21 cellular contexts compared by ENCODE assay signal in the genomic region with DNA sequence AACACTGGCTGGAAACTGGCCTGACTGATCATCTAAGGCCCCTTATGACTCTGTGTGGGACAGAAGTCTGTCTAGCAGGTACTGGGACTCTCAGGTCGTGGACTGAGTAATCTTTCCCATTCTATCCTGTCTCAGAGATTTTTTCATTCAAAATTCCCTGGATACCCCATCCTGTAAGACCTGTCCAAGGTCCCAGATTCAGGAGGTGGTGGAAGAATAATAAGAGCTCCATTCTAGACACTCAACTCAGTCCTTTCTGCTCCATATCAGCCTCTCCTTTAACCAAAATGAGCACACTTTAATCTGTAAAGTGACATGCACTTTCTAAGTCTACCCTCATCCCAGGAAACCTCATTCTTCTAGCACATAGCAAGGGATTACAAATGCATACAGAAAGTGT.
DNase-seq lines count a peak whose midpoint lies in the region; ATAC-seq and TF ChIP-seq lines count a peak whose summit lies in the region.
"Had no signal": no experiment of that assay in that cellular context is flagged by ENCODE, and none has a peak within 500 bp of the region (broad histone marks: within the 10 kb centered on the region; RNA-seq: fewer than 3 reads in every experiment).

No MANE protein-coding gene starts in this region.

- TF ChIP-seq CTCF in MCF 10A (IDR thresholded peaks at IDR 0.05; ENCODE audit: unreplicated experiment) (no peak), breast epithelium (IDR thresholded peaks at IDR 0.05) (no peak)

- POLR2A ChIA-PET in MCF 10A (lab: Yijun Ruan, JAX), result interaction anchor here (2.1 kb wide), 1 partner anchor 151 kb away, joined by 6 read pairs; a partner anchor contains a TSS

- H3K27me3 Mint-ChIP-seq in MCF 10A (ENCODE audit: insufficient read depth, unreplicated experiment), result no peaks in the 10 kb centered on the region
- no peaks in the 10 kb centered on the region for H3K27me3 Mint-ChIP-seq in T-helper 17 cell
- H3K27me3 Mint-ChIP-seq: B cell; CD4-positive, alpha-beta T cell; CD8-positive, alpha-beta memory T cell had no signal

- ATAC-seq in T-helper 17 cell (no peak), GM19328 (IDR thresholded peaks at IDR 0.05; ENCODE audit: unreplicated experiment) (no peak)
- ATAC-seq: GM12878, GM23338, HCT116 had no signal

- H3K9me3 Mint-ChIP-seq in MCF 10A (ENCODE audit: unreplicated experiment), result no peaks in the 10 kb centered on the region
- H3K9me3 Mint-ChIP-seq: CD4-positive, alpha-beta T cell; CD8-positive, alpha-beta memory T cell; GM23338; H9; HFFc6 had no signal

- H3K27ac ChIP-seq in breast epithelium, result no peak overlapping the region
- H3K27ac ChIP-seq: BLaER1, C4-2B had no signal

- H3K9me3 ChIP-seq in breast epithelium (no peaks in the 10 kb centered on the region), T-helper 17 cell (ENCODE audit: control insufficient read depth, low read length, poor library complexity, severe bottlenecking) (no peaks in the 10 kb centered on the region)
- H3K9me3 ChIP-seq: BLaER1 had no signal

- CTCF ChIA-PET in MCF 10A (lab: Yijun Ruan, JAX), result interaction anchor here (1.6 kb wide), 1 partner anchor 103 kb away, joined by 6 read pairs; no protein-coding TSS in a partner anchor

- H3K27me3 ChIP-seq in breast epithelium, result no peaks in the 10 kb centered on the region
- H3K27me3 ChIP-seq: BLaER1 had no signal

- H3K36me3 Mint-ChIP-seq in MCF 10A (ENCODE audit: insufficient read depth, unreplicated experiment) (peaks cover 24% of the 10 kb centered on the region), T-helper 17 cell (ENCODE audit: low read depth) (peaks cover 6% of the 10 kb centered on the region)

- no peak for TF ChIP-seq RAD21 in Ishikawa (IDR thresholded peaks at IDR 0.05; ENCODE audit: low read depth)

- no peaks in the 10 kb centered on the region for H3K36me3 ChIP-seq in breast epithelium

- H3K4me1 ChIP-seq in breast epithelium, result peaks cover 0 to 5% of the 10 kb centered on the region in 2 donors

- intact Hi-C loops in MCF 10A (cut with micrococcal nuclease) (no loop called here), breast epithelium (cut with DNase I; ENCODE audit: low total_unique reads) (loop anchor here (2.0 kb wide), 1 partner anchor 67 kb away; no protein-coding TSS in a partner anchor)

- TSS peak; percentile 20 for BruUV-seq in MCF 10A (replicated peaks; lab: Mats Ljungman, UMichigan)

- peaks cover 29% of the 10 kb centered on the region for H3K4me1 Mint-ChIP-seq in MCF 10A (ENCODE audit: insufficient read depth, unreplicated experiment)
- H3K4me1 Mint-ChIP-seq in T-helper 17 cell, result peaks cover 17% of the 10 kb centered on the region
- H3K4me1 Mint-ChIP-seq: B cell had no signal

- no peak overlapping the region for H3K27ac Mint-ChIP-seq in MCF 10A (ENCODE audit: low read depth, unreplicated experiment)
- peak overlapping the region; percentile 65 for H3K27ac Mint-ChIP-seq in T-helper 17 cell
- H3K27ac Mint-ChIP-seq: B cell; CD4-positive, alpha-beta T cell; H9; HFFc6 had no signal

- DNase-seq in MCF 10A (ENCODE audit: unreplicated experiment) (no peak), breast epithelium (ENCODE audit: low spot score in 2 of 2) (no peak), T-helper 17 cell (no peak)
- no peak for DNase-seq in activated CD4-positive, CD25-positive, alpha-beta regulatory T cell treated with anti-CD3 and anti-CD28 coated beads, Interleukin-2, amount 50 U/mL, for 72 hours
- no peak for DNase-seq in effector CD8-positive, alpha-beta T cell (lab: John Stamatoyannopoulos, UW)
- DNase-seq: CD4-positive, alpha-beta T cell; CD8-positive, alpha-beta memory T cell; DMS 273 treated with DMSO at 0.1 percent for 48 hours; DMS79; EL; GDM1; H9; HFFc6 had no signal

- no peak overlapping the region for H3K4me3 ChIP-seq in breast epithelium
- H3K4me3 ChIP-seq: BLaER1, GM12878, GM23338 had no signal

- no peak overlapping the region for H3K4me3 Mint-ChIP-seq in MCF 10A (ENCODE audit: unreplicated experiment)
- H3K4me3 Mint-ChIP-seq in T-helper 17 cell, result no peak overlapping the region
- H3K4me3 Mint-ChIP-seq: B cell; CD4-positive, alpha-beta T cell; CD8-positive, alpha-beta memory T cell; GM23338; H9; HFFc6 had no signal

- TF ChIP-seq EP300 in Ishikawa (IDR thresholded peaks at IDR 0.05; ENCODE audit: borderline replicate concordance), result no peak

- TF ChIP-seq POLR2A in breast epithelium (IDR thresholded peaks at IDR 0.05), result no peak

TF ChIP-seq in Ishikawa, 13 proteins besides CTCF, POLR2A, EP300 and RAD21:
- TF ChIP-seq FOXM1 (IDR thresholded peaks at IDR 0.05; ENCODE audit: borderline replicate concordance, low read depth) (no peak), EGR1 (IDR thresholded peaks at IDR 0.05) (no peak)
- TF ChIP-seq, protein P1, sequence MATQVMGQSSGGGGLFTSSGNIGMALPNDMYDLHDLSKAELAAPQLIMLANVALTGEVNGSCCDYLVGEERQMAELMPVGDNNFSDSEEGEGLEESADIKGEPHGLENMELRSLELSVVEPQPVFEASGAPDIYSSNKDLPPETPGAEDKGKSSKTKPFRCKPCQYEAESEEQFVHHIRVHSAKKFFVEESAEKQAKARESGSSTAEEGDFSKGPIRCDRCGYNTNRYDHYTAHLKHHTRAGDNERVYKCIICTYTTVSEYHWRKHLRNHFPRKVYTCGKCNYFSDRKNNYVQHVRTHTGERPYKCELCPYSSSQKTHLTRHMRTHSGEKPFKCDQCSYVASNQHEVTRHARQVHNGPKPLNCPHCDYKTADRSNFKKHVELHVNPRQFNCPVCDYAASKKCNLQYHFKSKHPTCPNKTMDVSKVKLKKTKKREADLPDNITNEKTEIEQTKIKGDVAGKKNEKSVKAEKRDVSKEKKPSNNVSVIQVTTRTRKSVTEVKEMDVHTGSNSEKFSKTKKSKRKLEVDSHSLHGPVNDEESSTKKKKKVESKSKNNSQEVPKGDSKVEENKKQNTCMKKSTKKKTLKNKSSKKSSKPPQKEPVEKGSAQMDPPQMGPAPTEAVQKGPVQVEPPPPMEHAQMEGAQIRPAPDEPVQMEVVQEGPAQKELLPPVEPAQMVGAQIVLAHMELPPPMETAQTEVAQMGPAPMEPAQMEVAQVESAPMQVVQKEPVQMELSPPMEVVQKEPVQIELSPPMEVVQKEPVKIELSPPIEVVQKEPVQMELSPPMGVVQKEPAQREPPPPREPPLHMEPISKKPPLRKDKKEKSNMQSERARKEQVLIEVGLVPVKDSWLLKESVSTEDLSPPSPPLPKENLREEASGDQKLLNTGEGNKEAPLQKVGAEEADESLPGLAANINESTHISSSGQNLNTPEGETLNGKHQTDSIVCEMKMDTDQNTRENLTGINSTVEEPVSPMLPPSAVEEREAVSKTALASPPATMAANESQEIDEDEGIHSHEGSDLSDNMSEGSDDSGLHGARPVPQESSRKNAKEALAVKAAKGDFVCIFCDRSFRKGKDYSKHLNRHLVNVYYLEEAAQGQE (IDR thresholded peaks at IDR 0.05; ENCODE audit: low read depth), result peak; percentile 59
